ENCODE assay signal across 8 cellular contexts in the genomic region with DNA sequence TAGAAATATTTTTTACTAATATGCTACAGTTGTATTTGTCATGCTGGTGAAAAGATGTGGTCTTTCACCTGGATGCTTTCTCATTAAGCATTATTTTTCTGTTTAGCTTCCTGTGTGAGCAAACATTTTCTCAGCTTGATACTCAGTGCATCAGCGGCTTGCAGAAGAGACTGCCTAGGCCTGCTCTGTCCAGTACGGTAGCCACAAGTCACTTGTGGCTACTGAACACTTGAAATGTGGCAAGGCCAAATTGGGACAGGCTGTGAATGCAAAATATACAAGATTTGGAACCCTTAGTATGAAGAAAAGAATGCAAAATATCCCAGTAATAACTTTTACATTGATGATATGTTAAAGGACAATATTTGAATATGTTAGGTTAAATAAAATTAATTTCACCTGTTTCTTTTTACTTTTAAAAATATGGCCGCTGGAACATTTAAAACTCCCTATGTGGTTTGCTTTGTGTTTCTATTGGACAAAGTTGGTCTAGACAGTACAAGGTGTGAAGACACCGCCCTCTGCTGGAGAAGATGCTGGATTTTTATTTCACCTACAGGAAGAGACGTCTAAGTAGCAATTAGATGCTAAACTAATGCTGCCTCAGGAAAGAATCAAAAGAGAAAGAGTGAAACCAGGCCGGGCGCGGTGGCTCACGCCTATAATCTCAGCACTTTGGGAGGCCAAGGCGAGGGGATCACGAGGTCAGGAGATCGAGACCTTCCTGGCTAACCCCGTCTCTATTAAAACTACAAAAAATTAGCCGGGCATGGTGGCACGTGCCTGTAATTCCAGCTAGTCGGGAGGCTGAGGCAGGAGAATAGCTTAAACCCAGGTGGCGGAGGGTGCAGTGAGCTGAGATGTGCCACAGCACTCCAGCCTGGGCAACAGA. TPM values are rescaled to one million over a fixed set of nuclear protein-coding genes. Genes with fewer than 3 reads are reported as not detected.
DNase-seq lines count a peak whose midpoint lies in the region; ATAC-seq lines count a peak whose summit lies in the region.

No MANE protein-coding gene starts in this region.

- peak; percentile 70 for DNase-seq in Caki2 (ENCODE audit: low read depth)
- DNase-seq in NCI-H226 = peak; percentile 70
- DNase-seq in activated CD4-positive, CD25-positive, alpha-beta regulatory T cell treated with anti-CD3 and anti-CD28 coated beads, Interleukin-2, amount 50 U/mL, for 16 hours (ENCODE audit: low read depth, low spot score) = peak; percentile 81
- DNase-seq in cerebellar cortex (ENCODE audit: low spot score) = peak; percentile 65
- DNase-seq in left kidney (ENCODE audit: low read depth, low spot score) = peak; percentile 92
- DNase-seq in stimulated activated CD4-positive, alpha-beta T cell treated with anti-CD3 and anti-CD28 coated beads, TNF-alpha, amount 100 ng/mL, for 1 hour (ENCODE audit: low read depth in 3 of 3, low spot score in 1 of 3) = peak; percentile 47 to 70 (median 61)
- DNase-seq in cerebellar nuclear complex (lab: John Stamatoyannopoulos, UW) = no peak

- ATAC-seq in HG02759 (IDR thresholded peaks at IDR 0.05; ENCODE audit: unreplicated experiment) = peak; percentile 41

- in situ Hi-C loops in Caki2 (cut with HindIII; ENCODE audit: low pct_unique_long_range_greater_than_20kb, low sequenced_read_pairs) = no loop called here

RNA-seq across cellular contexts. Expression of a gene that starts 5.3 kb away (rescaled TPM):
- 288 and 293 TPM in 2 replicates for total RNA-seq in Caki2 (2014; rRNA removed; shearing (Covaris generic); ENCODE audit: low replicate concordance)

RNA-seq across cellular contexts. Expression of a gene that starts 30.8 kb away (rescaled TPM):
- total RNA-seq in Caki2 (2014; rRNA removed; shearing (Covaris generic); ENCODE audit: low replicate concordance) = 20.1 and 25.2 TPM in 2 replicates

Comparison
In these comparisons a context has a peak if more than half of its experiments do, and no peak if none do; other contexts are left out.
1. DNase-seq: peak in Caki2 (single experiment), NCI-H226 (single experiment), activated CD4-positive, CD25-positive, alpha-beta regulatory T cell treated with anti-CD3 and anti-CD28 coated beads, Interleukin-2, amount 50 U/mL, for 16 hours (single experiment), cerebellar cortex (single experiment), left kidney (single experiment) and stimulated activated CD4-positive, alpha-beta T cell treated with anti-CD3 and anti-CD28 coated beads, TNF-alpha, amount 100 ng/mL, for 1 hour (3 of 3); none in cerebellar nuclear complex (0 of 2).